15 cellular contexts compared by ENCODE assay signal in the genomic region with DNA sequence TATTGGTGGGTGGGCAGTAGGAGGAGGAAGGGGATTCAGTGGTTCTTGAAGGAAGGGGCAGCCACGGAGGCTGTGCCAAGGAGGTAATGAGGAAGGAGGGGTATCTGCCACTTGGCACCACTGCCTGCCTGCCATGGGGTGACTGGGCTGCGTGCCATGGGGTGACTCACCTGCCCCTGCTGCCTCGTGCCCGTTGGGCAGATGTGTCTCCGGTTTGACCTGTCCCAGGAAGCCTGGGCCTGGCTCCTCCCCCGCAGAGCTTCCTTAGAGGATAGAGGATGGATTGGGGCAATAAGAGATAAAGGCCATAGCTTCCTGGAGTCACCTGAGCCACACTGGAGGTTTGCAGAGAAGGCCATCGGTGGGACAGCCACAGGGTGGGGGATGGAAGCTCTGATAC. TPM values are rescaled to one million over a fixed set of nuclear protein-coding genes. Genes with fewer than 3 reads are reported as not detected.
DNase-seq lines count a peak whose midpoint lies in the region; ATAC-seq lines count a peak whose summit lies in the region.
"Had no signal": no experiment of that assay in that cellular context is flagged by ENCODE, and none has a peak within 500 bp of the region (broad histone marks: within the 10 kb centered on the region; RNA-seq: fewer than 3 reads in every experiment).

No MANE protein-coding gene starts in this region.

- DNase-seq in H4 (ENCODE audit: low spot score) (peak; percentile 89), NCI-H226 (peak; percentile 76), dermis blood vessel endothelial cell (peak; percentile 68), renal cortical epithelial cell (ENCODE audit: low read depth) (peak; percentile 77), cardiac septum (ENCODE audit: low spot score) (no peak)
- DNase-seq: activated CD8-positive, alpha-beta T cell treated with anti-CD3 and anti-CD28 coated beads, Interleukin-2, amount 10 ng/mL, durations not matched to agents 7 days and 5 days; NCI-H1048; NCI-H774; T-helper 1 cell had no signal

- intact Hi-C loops in cardiac septum (cut with DNase I), result no loop called here

- no peak for ATAC-seq in HG03521 (IDR thresholded peaks at IDR 0.05; ENCODE audit: unreplicated experiment)
- ATAC-seq in GM19397 (IDR thresholded peaks at IDR 0.05; ENCODE audit: unreplicated experiment), result no peak
- ATAC-seq in HG03135 (IDR thresholded peaks at IDR 0.05; ENCODE audit: unreplicated experiment), result no peak
- ATAC-seq: activated CD8-positive, alpha-beta T cell treated with anti-CD3 and anti-CD28 coated beads, Interleukin-2, amount 10 ng/mL, durations not matched to agents 7 days and 5 days; psoas muscle had no signal

RNA-seq across cellular contexts. Expression of gene PADI3, which starts 1.7 kb away (rescaled TPM):
- 5.7 and 6.0 TPM in 2 replicates for total RNA-seq in H4 (2014; rRNA removed; shearing (Covaris generic))
- total RNA-seq in dermis blood vessel endothelial cell (not detected in 2 replicates), renal cortical epithelial cell (0.05 and 0.35 TPM in 2 replicates), cardiac septum (not detected)
- total RNA-seq: activated CD8-positive, alpha-beta T cell treated with anti-CD3 and anti-CD28 coated beads, Interleukin-2, amount 10 ng/mL, durations not matched to agents 7 days and 5 days; frontal cortex; lung had no signal

RNA-seq across cellular contexts. Expression of gene PADI1, which starts 45.7 kb away (rescaled TPM):
- 0.02 and 1.0 TPM in 2 replicates for total RNA-seq in H4 (2014; rRNA removed; shearing (Covaris generic))
- total RNA-seq in dermis blood vessel endothelial cell, result 0.05 and 0.85 TPM in 2 replicates
- 1.5 and 26.0 TPM in 2 replicates for total RNA-seq in renal cortical epithelial cell
- not detected for total RNA-seq in cardiac septum
- total RNA-seq: activated CD8-positive, alpha-beta T cell treated with anti-CD3 and anti-CD28 coated beads, Interleukin-2, amount 10 ng/mL, durations not matched to agents 7 days and 5 days; frontal cortex; lung; psoas muscle had no signal

RNA-seq across cellular contexts. Expression of gene PADI4, which starts 57.4 kb away (rescaled TPM):
- 0.27 TPM in 2 replicates for total RNA-seq in H4 (2014; rRNA removed; shearing (Covaris generic))
- not detected in 2 replicates for total RNA-seq in dermis blood vessel endothelial cell
- not detected in 2 replicates for total RNA-seq in renal cortical epithelial cell
- 2.7 TPM for total RNA-seq in cardiac septum
